22 cellular contexts compared by ENCODE assay signal in genomic region chr13:33953203-33953602, GRCh38.
DNase-seq lines count a peak whose midpoint lies in the region; ATAC-seq, FAIRE-seq and TF ChIP-seq lines count a peak whose summit lies in the region.
"Had no signal": no experiment of that assay in that cellular context is flagged by ENCODE, and none has a peak within 500 bp of the region (broad histone marks: within the 10 kb centered on the region; RNA-seq: fewer than 3 reads in every experiment).

No MANE protein-coding gene starts in this region.

- H2AFZ ChIP-seq in PC-3 (ENCODE audit: low read length): no peak overlapping the region
- no peak overlapping the region for H2AFZ ChIP-seq in endothelial cell of umbilical vein (ENCODE audit: low read depth, low read length)
- H2AFZ ChIP-seq in osteoblast (ENCODE audit: low read length): peak overlapping the region; percentile 9

- H4K20me1 ChIP-seq in PC-3 (ENCODE audit: low read length) (no peaks in the 10 kb centered on the region), endothelial cell of umbilical vein (replicated peaks; ENCODE audit: control insufficient read depth, extremely low read depth, insufficient read depth, low read length) (no peaks in the 10 kb centered on the region), osteoblast (ENCODE audit: insufficient read depth, low read length) (no peaks in the 10 kb centered on the region)

- H3K27ac ChIP-seq in PC-3 (ENCODE audit: low read length) (no peak overlapping the region), endothelial cell of umbilical vein (ENCODE audit: insufficient read depth, low read depth, low read length) (no peak overlapping the region), osteoblast (ENCODE audit: low read depth, low read length) (peak overlapping the region; percentile 67), spleen (no peak overlapping the region)
- H3K27ac ChIP-seq: tibial artery had no signal

- no peaks in the 10 kb centered on the region for H3F3A ChIP-seq in PC-3 (ENCODE audit: low read length, unreplicated experiment)

- POLR2A ChIA-PET in PC-3 (lab: Charles Lee; ENCODE audit: unreplicated experiment): no interaction called here
- POLR2A ChIA-PET in endothelial cell of umbilical vein (lab: Charles Lee): no interaction called here

- CTCF ChIA-PET in PC-3 (lab: Charles Lee): no interaction called here
- CTCF ChIA-PET in endothelial cell of umbilical vein (lab: Charles Lee): interaction anchor here (1.6 kb wide), 1 partner anchor 153 kb away, joined by 4 read pairs; no protein-coding TSS in a partner anchor

- no peak overlapping the region for H3K4me3 ChIP-seq in PC-3 (ENCODE audit: low read length)
- no peak overlapping the region for H3K4me3 ChIP-seq in endothelial cell of umbilical vein (replicated peaks in 1 of 3; ENCODE audit: insufficient read depth in 1 of 3, low read depth in 1 of 3, low read length in 3 of 3)
- H3K4me3 ChIP-seq in osteoblast (ENCODE audit: insufficient read depth, low read length): peak overlapping the region; percentile 41
- no peak overlapping the region for H3K4me3 ChIP-seq in spleen
- H3K4me3 ChIP-seq: lung, tibial artery had no signal

- BruUV-seq in PC-3 (replicated peaks; lab: Mats Ljungman, UMichigan) (no TSS peak), endothelial cell of umbilical vein (replicated peaks; lab: Mats Ljungman, UMichigan) (no TSS peak)

- TF ChIP-seq CTCF in PC-3 (conservative IDR thresholded peaks at IDR 0.05; ENCODE audit: low read depth, low read length) (no peak), endothelial cell of umbilical vein (IDR thresholded peaks at IDR 0.05; ENCODE audit: extremely low read depth in 1 of 2, insufficient read depth in 1 of 2, low read depth in 1 of 2, low read length in 2 of 2) (no peak), osteoblast (IDR thresholded peaks at IDR 0.05; ENCODE audit: extremely low read depth, low read depth, low read length) (no peak), spleen (IDR thresholded peaks at IDR 0.05 in 8 of 11, conservative IDR thresholded peaks at IDR 0.05 in 3 of 11) (no peak)

- no peak for TF ChIP-seq POLR2A in endothelial cell of umbilical vein (IDR thresholded peaks at IDR 0.05; ENCODE audit: low read depth, low read length)
- no peak for TF ChIP-seq POLR2A in spleen (IDR thresholded peaks at IDR 0.05)

- dilution Hi-C loops in endothelial cell of umbilical vein (cut with MboI; ENCODE audit: extremely low pct_ligation_motif_present, low sequenced_read_pairs): no loop called here

- ATAC-seq in PC-3 (no peak), HG02610 (IDR thresholded peaks at IDR 0.05; ENCODE audit: unreplicated experiment) (no peak)
- ATAC-seq: naive thymus-derived CD4-positive, alpha-beta T cell; stimulated activated effector memory CD8-positive, alpha-beta T cell treated with anti-CD3 and anti-CD28 coated beads, Interleukin-12 subunit alpha, Interleukin-12 subunit beta, amount 100 ng/mL, for 72 hours; WTC11 had no signal

- no peaks in the 10 kb centered on the region for H3K9me1 ChIP-seq in endothelial cell of umbilical vein (replicated peaks; ENCODE audit: control insufficient read depth, extremely low read depth, insufficient read depth, low read length)

- no peaks in the 10 kb centered on the region for H3K27me3 ChIP-seq in PC-3 (ENCODE audit: low read length)
- H3K27me3 ChIP-seq in endothelial cell of umbilical vein (ENCODE audit: control insufficient read depth in 2 of 2, insufficient read depth in 2 of 2, low read length in 2 of 2): no peaks in the 10 kb centered on the region
- H3K27me3 ChIP-seq in osteoblast (ENCODE audit: insufficient read depth, low read length): no peaks in the 10 kb centered on the region
- no peaks in the 10 kb centered on the region for H3K27me3 ChIP-seq in spleen (replicated peaks in 1 of 7)
- H3K27me3 ChIP-seq: tibial artery had no signal

- H3K9me2 ChIP-seq in PC-3 (replicated peaks; ENCODE audit: low read length): no peaks in the 10 kb centered on the region

- peak; percentile 16 for DNase-seq in Daoy (ENCODE audit: low read depth)
- DNase-seq in PC-3: peak; percentile 13
- DNase-seq in endothelial cell of umbilical vein (ENCODE audit: low read depth, low spot score): peak; percentile 13
- no peak for DNase-seq in osteoblast (ENCODE audit: insufficient read length, low spot score, missing footprints)
- DNase-seq in occipital lobe (lab: John Stamatoyannopoulos, UW): no peak
- DNase-seq in HK-2 (ENCODE audit: unreplicated experiment): no peak
- no peak for DNase-seq in spleen
- DNase-seq: activated CD8-positive, alpha-beta memory T cell treated with anti-CD3 and anti-CD28 coated beads for 24 hours; activated naive CD8-positive, alpha-beta T cell treated with anti-CD3 and anti-CD28 coated beads, Interleukin-2, amount 10 ng/mL, durations not matched to agents 7 days and 5 days; C1 segment of cervical spinal cord; glutamatergic neuron; naive thymus-derived CD4-positive, alpha-beta T cell; NCI-H1417; NCI-H82; posterior cingulate gyrus; stimulated activated CD4-positive, alpha-beta T cell treated with anti-CD3 and anti-CD28 coated beads, Interleukin-12 subunit alpha, Interleukin-12 subunit beta, amount 100 ng/mL, for 4 hours; tibial artery had no signal

- no peaks in the 10 kb centered on the region for H3K36me3 ChIP-seq in PC-3 (ENCODE audit: low read depth, low read length)
- no peaks in the 10 kb centered on the region for H3K36me3 ChIP-seq in endothelial cell of umbilical vein (ENCODE audit: control insufficient read depth in 2 of 2, extremely low read depth in 1 of 2, insufficient read depth in 2 of 2, low read length in 2 of 2)
- no peaks in the 10 kb centered on the region for H3K36me3 ChIP-seq in osteoblast (ENCODE audit: insufficient read depth, low read length)
- no peaks in the 10 kb centered on the region for H3K36me3 ChIP-seq in spleen
- H3K36me3 ChIP-seq: tibial artery had no signal

- H3K9ac ChIP-seq in PC-3 (ENCODE audit: low read length): no peak overlapping the region
- no peak overlapping the region for H3K9ac ChIP-seq in endothelial cell of umbilical vein (replicated peaks; ENCODE audit: extremely low read depth, insufficient read depth, low read length)

- 94 to 100% (median 97%) methylated on average over 1 of the region's 1 CpG for WGBS in spleen, 5 donors

- H3K4me1 ChIP-seq in PC-3 (ENCODE audit: insufficient read depth, low read length): no peaks in the 10 kb centered on the region
- H3K4me1 ChIP-seq in endothelial cell of umbilical vein (ENCODE audit: control insufficient read depth, extremely low read depth, insufficient read depth, low read length): no peaks in the 10 kb centered on the region
- H3K4me1 ChIP-seq in osteoblast (ENCODE audit: insufficient read depth, low read length): peaks cover 10% of the 10 kb centered on the region
- no peaks in the 10 kb centered on the region for H3K4me1 ChIP-seq in spleen
- H3K4me1 ChIP-seq: tibial artery had no signal

- H3K79me2 ChIP-seq in PC-3 (ENCODE audit: low read length): no peaks in the 10 kb centered on the region
- H3K79me2 ChIP-seq in endothelial cell of umbilical vein (ENCODE audit: control insufficient read depth, insufficient read depth, low read length): no peaks in the 10 kb centered on the region
- H3K79me2 ChIP-seq in osteoblast (ENCODE audit: insufficient read depth, low read length): no peaks in the 10 kb centered on the region

- intact Hi-C loops in PC-3 (cut with micrococcal nuclease) (no loop called here), endothelial cell of umbilical vein (cut with micrococcal nuclease) (loop anchor here (10.0 kb wide), 1 partner anchor 52 kb away; no protein-coding TSS in a partner anchor), spleen (cut with DNase I; ENCODE audit: low total_unique reads) (no loop called here)

- FAIRE-seq in endothelial cell of umbilical vein (lab: Jason Lieb, UNC): no peak
- FAIRE-seq: HTR-8/SVneo had no signal

- H3K9me3 ChIP-seq in PC-3 (ENCODE audit: low read length) (no peaks in the 10 kb centered on the region), endothelial cell of umbilical vein (replicated peaks; ENCODE audit: control insufficient read depth, insufficient read depth, low read length) (no peaks in the 10 kb centered on the region), osteoblast (ENCODE audit: low read depth, low read length) (no peaks in the 10 kb centered on the region), spleen (no peaks in the 10 kb centered on the region)
- H3K9me3 ChIP-seq: tibial artery had no signal

- H3K4me2 ChIP-seq in PC-3 (ENCODE audit: low read length) (no peak overlapping the region), endothelial cell of umbilical vein (ENCODE audit: insufficient read depth, low read length) (no peak overlapping the region), osteoblast (ENCODE audit: insufficient read depth, low read length) (peak overlapping the region; percentile 76)

TF ChIP-seq in endothelial cell of umbilical vein, 7 proteins besides CTCF, POLR2A, EP300 and RAD21:
- TF ChIP-seq FOS (IDR thresholded peaks at IDR 0.05; ENCODE audit: borderline replicate concordance, insufficient read depth, low read length): peak; percentile 25
- TF ChIP-seq MAX (IDR thresholded peaks at IDR 0.05; ENCODE audit: insufficient read depth, insufficient read length): no peak

Comparison
In these comparisons a context has a peak if more than half of its experiments do, and no peak if none do; other contexts are left out.
1. DNase-seq: peak in Daoy (single experiment), PC-3 (single experiment) and endothelial cell of umbilical vein (single experiment); none in osteoblast (single experiment), occipital lobe (single experiment), HK-2 (single experiment) and spleen (single experiment).